In genomic region chr5:74490814-74491213, GRCh38 we compare ENCODE assay signal across 11 cellular contexts.
DNase-seq lines count a peak whose midpoint lies in the region; ATAC-seq and TF ChIP-seq lines count a peak whose summit lies in the region.
"Had no signal": no experiment of that assay in that cellular context is flagged by ENCODE, and none has a peak within 500 bp of the region (broad histone marks: within the 10 kb centered on the region; RNA-seq: fewer than 3 reads in every experiment).

No MANE protein-coding gene starts in this region.

- H3K4me3 ChIP-seq in lower leg skin (ENCODE audit: low read depth, poor library complexity, severe bottlenecking): no peak overlapping the region

- TF ChIP-seq CTCF in lower leg skin (IDR thresholded peaks at IDR 0.05): no peak

- WGBS in lower leg skin, 2 donors: 50 to 62% methylated on average over 3 of the region's 3 CpGs

- TF ChIP-seq POLR2A in lower leg skin (IDR thresholded peaks at IDR 0.05): no peak

- intact Hi-C loops in lower leg skin (cut with DNase I; ENCODE audit: low total_unique reads): no loop called here

- ATAC-seq in GM18520 (IDR thresholded peaks at IDR 0.05; ENCODE audit: unreplicated experiment): peak; percentile 89
- peak; percentile 95 for ATAC-seq in GM21619 (IDR thresholded peaks at IDR 0.05; ENCODE audit: unreplicated experiment)
- peak; percentile 94 for ATAC-seq in HG03378 (IDR thresholded peaks at IDR 0.05; ENCODE audit: unreplicated experiment)

- peak; percentile 8 for DNase-seq in kidney tubule cell (ENCODE audit: low spot score)
- no peak for DNase-seq in COLO668 (lab: John Stamatoyannopoulos, UW; ENCODE audit: unreplicated experiment)
- no peak for DNase-seq in central memory CD4-positive, alpha-beta T cell
- DNase-seq in lower leg skin (ENCODE audit: low spot score in 2 of 2): no peak
- DNase-seq in HuH-7 (ENCODE audit: low spot score): no peak
- DNase-seq: activated CD4-positive, alpha-beta T cell treated with anti-CD3 and anti-CD28 coated beads, Interleukin-2, amount 10 ng/mL, durations not matched to agents 7 days and 5 days; DND-41; IMR-90 had no signal
